In genomic region chrX:94942603-94943002, GRCh38 we compare ENCODE assay signal across 18 cellular contexts.
A peak's percentile ranks its signal among the peaks of the same experiment; 100 is the strongest.
DNase-seq lines count a peak whose midpoint lies in the region; ATAC-seq, FAIRE-seq and TF ChIP-seq lines count a peak whose summit lies in the region.
"Had no signal": no experiment of that assay in that cellular context is flagged by ENCODE, and none has a peak within 500 bp of the region (broad histone marks: within the 10 kb centered on the region; RNA-seq: fewer than 3 reads in every experiment).

No MANE protein-coding gene starts in this region.

- H4K12ac ChIP-seq in trophoblast cell (ENCODE audit: low read depth, low read length), result peak overlapping the region; percentile 43

- no peak overlapping the region for H2BK12ac ChIP-seq in trophoblast cell (ENCODE audit: low read length)

- no peak overlapping the region for H3K4me3 ChIP-seq in trophoblast cell (ENCODE audit: low read depth, low read length)
- H3K4me3 ChIP-seq: BLaER1 treated with 17β-estradiol and CSF1 and Interleukin-3, amounts not matched to agents 10 nM and 100 nM; GM12878 had no signal

- no peak overlapping the region for H3K4me3 Mint-ChIP-seq in glutamatergic neuron (ENCODE audit: unreplicated experiment)
- H3K4me3 Mint-ChIP-seq: B cell; CD8-positive, alpha-beta T cell; H9 had no signal

- TF ChIP-seq CTCF in D721Med (IDR thresholded peaks at IDR 0.05; ENCODE audit: insufficient read depth, missing control alignments) (no peak), glutamatergic neuron (IDR thresholded peaks at IDR 0.05; ENCODE audit: partially characterized antibody, unreplicated experiment) (no peak)

- H3K4me1 Mint-ChIP-seq in glutamatergic neuron (ENCODE audit: low read depth, unreplicated experiment), result peaks cover 1% of the 10 kb centered on the region
- H3K4me1 Mint-ChIP-seq: B cell, IgD-negative memory B cell had no signal

- WGBS in trophoblast cell (ENCODE audit: extremely low coverage, insufficient coverage, insufficient read length), result no CpG with 5 or more reads among the region's 2 CpGs

- H3K36me3 ChIP-seq in trophoblast cell (ENCODE audit: control insufficient read depth in 1 of 2, insufficient read depth in 2 of 2, low read length in 2 of 2), result no peaks in the 10 kb centered on the region
- H3K36me3 ChIP-seq: BLaER1 treated with 17β-estradiol and CSF1 and Interleukin-3, amounts not matched to agents 10 nM and 100 nM had no signal

- H2AFZ ChIP-seq in trophoblast cell (ENCODE audit: insufficient read depth, low read length, poor library complexity), result no peak overlapping the region

- FAIRE-seq in D721Med (lab: Jason Lieb, UNC), result peak; percentile 69
- FAIRE-seq: GM12878, H1, HepG2 had no signal

- H3K18ac ChIP-seq in trophoblast cell (ENCODE audit: low read length), result no peak overlapping the region

- H3K14ac ChIP-seq in trophoblast cell (ENCODE audit: low read length), result no peak overlapping the region

- no peak overlapping the region for H2BK120ac ChIP-seq in trophoblast cell (ENCODE audit: insufficient read depth, low read length, poor library complexity)

- no peak for ATAC-seq in HG02678 (IDR thresholded peaks at IDR 0.05; ENCODE audit: unreplicated experiment)
- ATAC-seq: CD8-positive, alpha-beta T cell; GM12878; HepG2 had no signal

- no peak overlapping the region for H4K91ac ChIP-seq in trophoblast cell (ENCODE audit: low read depth, low read length)

- H3K4ac ChIP-seq in trophoblast cell (ENCODE audit: low read depth, low read length), result no peak overlapping the region

- no peak overlapping the region for H3K23ac ChIP-seq in trophoblast cell (ENCODE audit: low read length)

- no peaks in the 10 kb centered on the region for H3K79me2 ChIP-seq in trophoblast cell (ENCODE audit: control insufficient read depth, insufficient read depth, low read length, poor library complexity)

- H4K8ac ChIP-seq in trophoblast cell (ENCODE audit: low read depth, low read length), result no peak overlapping the region

- H3K9me3 ChIP-seq in trophoblast cell (ENCODE audit: insufficient read depth, low read depth, low read length), result no peaks in the 10 kb centered on the region

- H2BK5ac ChIP-seq in trophoblast cell (ENCODE audit: low read depth, low read length, poor library complexity), result no peak overlapping the region

- peaks cover 2% of the 10 kb centered on the region for H3K79me1 ChIP-seq in trophoblast cell (ENCODE audit: low read length)

- no peak overlapping the region for H3K27ac Mint-ChIP-seq in glutamatergic neuron (ENCODE audit: unreplicated experiment)
- H3K27ac Mint-ChIP-seq: B cell; CD8-positive, alpha-beta T cell; H9; IgD-negative memory B cell had no signal

- H3K36me3 Mint-ChIP-seq in glutamatergic neuron (ENCODE audit: unreplicated experiment), result no peaks in the 10 kb centered on the region
- H3K36me3 Mint-ChIP-seq: CD8-positive, alpha-beta T cell; IgD-negative memory B cell had no signal

- no peak overlapping the region for H3K27ac ChIP-seq in trophoblast cell (ENCODE audit: low read depth, low read length)
- H3K27ac ChIP-seq: BLaER1 treated with 17β-estradiol and CSF1 and Interleukin-3, amounts not matched to agents 10 nM and 100 nM had no signal

- no peaks in the 10 kb centered on the region for H3K27me3 ChIP-seq in trophoblast cell (ENCODE audit: insufficient read depth, low read length)

- H3K9ac ChIP-seq in trophoblast cell (ENCODE audit: low read length), result no peak overlapping the region
- H3K9ac ChIP-seq: BLaER1 treated with 17β-estradiol and CSF1 and Interleukin-3, amounts not matched to agents 10 nM and 100 nM had no signal

- H3K27me3 Mint-ChIP-seq in glutamatergic neuron (ENCODE audit: unreplicated experiment), result no peaks in the 10 kb centered on the region
- H3K27me3 Mint-ChIP-seq: B cell, IgD-negative memory B cell had no signal

- DNase-seq in D721Med (ENCODE audit: insufficient read length, low spot score) (peak; percentile 16), NCI-H82 treated with DMSO at 0.1 percent for 48 hours (lab: John Stamatoyannopoulos, UW; ENCODE audit: unreplicated experiment) (peak; percentile 61), glutamatergic neuron (peak; percentile 22), trophoblast cell (no peak), NCI-H1417 (lab: John Stamatoyannopoulos, UW) (no peak), NCI-H2171 (lab: John Stamatoyannopoulos, UW) (no peak)
- DNase-seq: Calu3; CD8-positive, alpha-beta T cell; DMS153; DMS79 treated with DMSO at 0.1 percent for 48 hours; H9 had no signal

- no peaks in the 10 kb centered on the region for H3K4me1 ChIP-seq in trophoblast cell (ENCODE audit: control insufficient read depth in 1 of 2, insufficient read depth in 2 of 2, low read length in 2 of 2)
- H3K4me1 ChIP-seq: BLaER1 treated with 17β-estradiol and CSF1 and Interleukin-3, amounts not matched to agents 10 nM and 100 nM had no signal

- H3K9me3 Mint-ChIP-seq in glutamatergic neuron (ENCODE audit: unreplicated experiment), result peaks cover under 1% of the 10 kb centered on the region
- H3K9me3 Mint-ChIP-seq: CD8-positive, alpha-beta T cell had no signal

- no peak overlapping the region for H2AK5ac ChIP-seq in trophoblast cell (ENCODE audit: low read length)

- no peak overlapping the region for H3K4me2 ChIP-seq in trophoblast cell (ENCODE audit: low read length)
- H3K4me2 ChIP-seq: BLaER1 treated with 17β-estradiol and CSF1 and Interleukin-3, amounts not matched to agents 10 nM and 100 nM had no signal

Comparison
In these comparisons a context has a peak if more than half of its experiments do, and no peak if none do; other contexts are left out.
1. DNase-seq: peak in D721Med (single experiment), NCI-H82 treated with DMSO at 0.1 percent for 48 hours (single experiment) and glutamatergic neuron (single experiment); none in trophoblast cell (0 of 2), NCI-H1417 (0 of 3) and NCI-H2171 (single experiment).